In the genomic region with DNA sequence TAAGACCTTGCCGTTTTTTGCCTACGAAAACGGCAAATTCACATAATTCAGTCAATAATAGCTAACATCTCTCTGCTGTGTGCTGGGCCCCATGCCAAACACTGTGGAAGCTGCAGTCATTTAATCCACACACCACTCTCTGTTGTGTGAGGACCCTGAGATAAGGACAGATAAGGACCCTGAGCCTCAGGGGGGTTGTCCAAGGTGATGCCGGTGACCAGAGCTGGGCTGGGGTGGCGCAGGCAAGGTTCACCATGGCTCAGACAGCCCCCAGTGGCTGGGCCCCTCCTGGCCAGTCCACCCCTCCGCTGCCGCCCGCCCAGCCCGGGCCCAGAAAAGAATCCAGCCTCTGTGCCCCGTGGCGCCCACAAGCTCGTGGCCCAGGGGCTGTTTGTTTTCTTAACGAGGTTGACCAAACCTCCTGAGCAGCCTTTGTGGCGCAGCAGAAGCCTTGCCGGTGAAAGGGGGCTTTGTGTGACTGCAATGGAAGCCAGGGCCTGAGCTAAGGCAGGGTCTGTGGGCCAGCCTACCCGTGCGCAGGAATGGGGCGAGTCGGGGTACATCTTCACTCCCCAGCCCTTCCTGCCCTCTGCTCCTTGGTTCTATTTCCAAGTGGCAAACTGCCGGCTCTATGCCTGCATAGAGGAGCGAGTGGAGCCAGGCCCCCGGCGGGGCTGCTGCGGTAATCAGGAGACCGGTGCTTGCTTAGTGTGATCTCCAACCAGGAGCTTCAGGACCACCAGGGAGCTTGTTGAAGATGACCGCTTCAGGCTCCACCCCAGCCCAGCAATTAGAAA, we compare ENCODE assay signal across 1 cellular context.
TF ChIP-seq lines count a peak whose summit lies in the region.

No MANE protein-coding gene starts in this region.

TF ChIP-seq in K562, 482 proteins besides CTCF, POLR2A, EP300 and RAD21 (continued from another document and continues in another):
- TF ChIP-seq RERE (CRISPR knock-in tag; IDR thresholded peaks at IDR 0.05; ENCODE audit: borderline replicate concordance) (no peak), FOXP1 (CRISPR knock-in tag; IDR thresholded peaks at IDR 0.05) (no peak), BRF1 (IDR thresholded peaks at IDR 0.05; ENCODE audit: borderline replicate concordance, extremely low read depth, insufficient read length) (no peak), HDAC6 (IDR thresholded peaks at IDR 0.05; ENCODE audit: low read depth, low read length) (no peak), TBP (optimal IDR thresholded peaks at IDR 0.05; ENCODE audit: low read depth, low read length) (peak; percentile 36), DPF2 (IDR thresholded peaks at IDR 0.05) (peak; percentile 91), ZFP36 (IDR thresholded peaks at IDR 0.05; ENCODE audit: low read depth, low read length, partially characterized antibody) (no peak), RBBP5 (IDR thresholded peaks at IDR 0.05; ENCODE audit: borderline replicate concordance, insufficient read depth, low read length, poor library complexity, severe bottlenecking) (no peak), MITF (IDR thresholded peaks at IDR 0.05) (no peak), TCF3 (CRISPR knock-in tag; IDR thresholded peaks at IDR 0.05) (peak; percentile 71), TGIF2 (CRISPR knock-in tag; IDR thresholded peaks at IDR 0.05) (no peak), NRF1 (conservative IDR thresholded peaks at IDR 0.05 in 1 of 2, IDR thresholded peaks at IDR 0.05 in 1 of 2) (peak in 1 of 2 experiments; percentile 35; a peak in 1 of 4 replicates), SMARCB1 (IDR thresholded peaks at IDR 0.05; ENCODE audit: insufficient read length, low read depth) (no peak), GATAD2B (IDR thresholded peaks at IDR 0.05; ENCODE audit: borderline replicate concordance) (0 out of 2 replicates have a peak, but pooled peaks have one; percentile 51), SMAD1 (IDR thresholded peaks at IDR 0.05; ENCODE audit: low read depth, low read length, partially characterized antibody) (no peak), ZNF695 (CRISPR knock-in tag; IDR thresholded peaks at IDR 0.05) (no peak), HCFC1 (IDR thresholded peaks at IDR 0.05; ENCODE audit: low read depth, low read length) (no peak), ZNF766 (CRISPR knock-in tag; conservative IDR thresholded peaks at IDR 0.05) (no peak), MTF1 (CRISPR knock-in tag; IDR thresholded peaks at IDR 0.05; ENCODE audit: borderline replicate concordance) (no peak), NCOA2 (IDR thresholded peaks at IDR 0.05; ENCODE audit: partially characterized antibody in 2 of 2) (peak in 1 of 2 experiments; percentile 45)
- TF ChIP-seq, protein P1, sequence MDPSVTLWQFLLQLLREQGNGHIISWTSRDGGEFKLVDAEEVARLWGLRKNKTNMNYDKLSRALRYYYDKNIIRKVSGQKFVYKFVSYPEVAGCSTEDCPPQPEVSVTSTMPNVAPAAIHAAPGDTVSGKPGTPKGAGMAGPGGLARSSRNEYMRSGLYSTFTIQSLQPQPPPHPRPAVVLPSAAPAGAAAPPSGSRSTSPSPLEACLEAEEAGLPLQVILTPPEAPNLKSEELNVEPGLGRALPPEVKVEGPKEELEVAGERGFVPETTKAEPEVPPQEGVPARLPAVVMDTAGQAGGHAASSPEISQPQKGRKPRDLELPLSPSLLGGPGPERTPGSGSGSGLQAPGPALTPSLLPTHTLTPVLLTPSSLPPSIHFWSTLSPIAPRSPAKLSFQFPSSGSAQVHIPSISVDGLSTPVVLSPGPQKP (CRISPR knock-in tag; IDR thresholded peaks at IDR 0.05) = no peak
- TF ChIP-seq, protein P2, sequence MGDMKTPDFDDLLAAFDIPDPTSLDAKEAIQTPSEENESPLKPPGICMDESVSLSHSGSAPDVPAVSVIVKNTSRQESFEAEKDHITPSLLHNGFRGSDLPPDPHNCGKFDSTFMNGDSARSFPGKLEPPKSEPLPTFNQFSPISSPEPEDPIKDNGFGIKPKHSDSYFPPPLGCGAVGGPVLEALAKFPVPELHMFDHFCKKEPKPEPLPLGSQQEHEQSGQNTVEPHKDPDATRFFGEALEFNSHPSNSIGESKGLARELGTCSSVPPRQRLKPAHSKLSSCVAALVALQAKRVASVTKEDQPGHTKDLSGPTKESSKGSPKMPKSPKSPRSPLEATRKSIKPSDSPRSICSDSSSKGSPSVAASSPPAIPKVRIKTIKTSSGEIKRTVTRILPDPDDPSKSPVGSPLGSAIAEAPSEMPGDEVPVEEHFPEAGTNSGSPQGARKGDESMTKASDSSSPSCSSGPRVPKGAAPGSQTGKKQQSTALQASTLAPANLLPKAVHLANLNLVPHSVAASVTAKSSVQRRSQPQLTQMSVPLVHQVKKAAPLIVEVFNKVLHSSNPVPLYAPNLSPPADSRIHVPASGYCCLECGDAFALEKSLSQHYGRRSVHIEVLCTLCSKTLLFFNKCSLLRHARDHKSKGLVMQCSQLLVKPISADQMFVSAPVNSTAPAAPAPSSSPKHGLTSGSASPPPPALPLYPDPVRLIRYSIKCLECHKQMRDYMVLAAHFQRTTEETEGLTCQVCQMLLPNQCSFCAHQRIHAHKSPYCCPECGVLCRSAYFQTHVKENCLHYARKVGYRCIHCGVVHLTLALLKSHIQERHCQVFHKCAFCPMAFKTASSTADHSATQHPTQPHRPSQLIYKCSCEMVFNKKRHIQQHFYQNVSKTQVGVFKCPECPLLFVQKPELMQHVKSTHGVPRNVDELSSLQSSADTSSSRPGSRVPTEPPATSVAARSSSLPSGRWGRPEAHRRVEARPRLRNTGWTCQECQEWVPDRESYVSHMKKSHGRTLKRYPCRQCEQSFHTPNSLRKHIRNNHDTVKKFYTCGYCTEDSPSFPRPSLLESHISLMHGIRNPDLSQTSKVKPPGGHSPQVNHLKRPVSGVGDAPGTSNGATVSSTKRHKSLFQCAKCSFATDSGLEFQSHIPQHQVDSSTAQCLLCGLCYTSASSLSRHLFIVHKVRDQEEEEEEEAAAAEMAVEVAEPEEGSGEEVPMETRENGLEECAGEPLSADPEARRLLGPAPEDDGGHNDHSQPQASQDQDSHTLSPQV (IDR thresholded peaks at IDR 0.05) = peak; percentile 64; the same call in 1 of the 2 replicates
- TF ChIP-seq, protein P3, sequence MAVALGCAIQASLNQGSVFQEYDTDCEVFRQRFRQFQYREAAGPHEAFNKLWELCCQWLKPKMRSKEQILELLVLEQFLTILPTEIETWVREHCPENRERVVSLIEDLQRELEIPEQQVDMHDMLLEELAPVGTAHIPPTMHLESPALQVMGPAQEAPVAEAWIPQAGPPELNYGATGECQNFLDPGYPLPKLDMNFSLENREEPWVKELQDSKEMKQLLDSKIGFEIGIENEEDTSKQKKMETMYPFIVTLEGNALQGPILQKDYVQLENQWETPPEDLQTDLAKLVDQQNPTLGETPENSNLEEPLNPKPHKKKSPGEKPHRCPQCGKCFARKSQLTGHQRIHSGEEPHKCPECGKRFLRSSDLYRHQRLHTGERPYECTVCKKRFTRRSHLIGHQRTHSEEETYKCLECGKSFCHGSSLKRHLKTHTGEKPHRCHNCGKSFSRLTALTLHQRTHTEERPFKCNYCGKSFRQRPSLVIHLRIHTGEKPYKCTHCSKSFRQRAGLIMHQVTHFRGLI (CRISPR knock-in tag; IDR thresholded peaks at IDR 0.05) = no peak
- TF ChIP-seq, protein P4, sequence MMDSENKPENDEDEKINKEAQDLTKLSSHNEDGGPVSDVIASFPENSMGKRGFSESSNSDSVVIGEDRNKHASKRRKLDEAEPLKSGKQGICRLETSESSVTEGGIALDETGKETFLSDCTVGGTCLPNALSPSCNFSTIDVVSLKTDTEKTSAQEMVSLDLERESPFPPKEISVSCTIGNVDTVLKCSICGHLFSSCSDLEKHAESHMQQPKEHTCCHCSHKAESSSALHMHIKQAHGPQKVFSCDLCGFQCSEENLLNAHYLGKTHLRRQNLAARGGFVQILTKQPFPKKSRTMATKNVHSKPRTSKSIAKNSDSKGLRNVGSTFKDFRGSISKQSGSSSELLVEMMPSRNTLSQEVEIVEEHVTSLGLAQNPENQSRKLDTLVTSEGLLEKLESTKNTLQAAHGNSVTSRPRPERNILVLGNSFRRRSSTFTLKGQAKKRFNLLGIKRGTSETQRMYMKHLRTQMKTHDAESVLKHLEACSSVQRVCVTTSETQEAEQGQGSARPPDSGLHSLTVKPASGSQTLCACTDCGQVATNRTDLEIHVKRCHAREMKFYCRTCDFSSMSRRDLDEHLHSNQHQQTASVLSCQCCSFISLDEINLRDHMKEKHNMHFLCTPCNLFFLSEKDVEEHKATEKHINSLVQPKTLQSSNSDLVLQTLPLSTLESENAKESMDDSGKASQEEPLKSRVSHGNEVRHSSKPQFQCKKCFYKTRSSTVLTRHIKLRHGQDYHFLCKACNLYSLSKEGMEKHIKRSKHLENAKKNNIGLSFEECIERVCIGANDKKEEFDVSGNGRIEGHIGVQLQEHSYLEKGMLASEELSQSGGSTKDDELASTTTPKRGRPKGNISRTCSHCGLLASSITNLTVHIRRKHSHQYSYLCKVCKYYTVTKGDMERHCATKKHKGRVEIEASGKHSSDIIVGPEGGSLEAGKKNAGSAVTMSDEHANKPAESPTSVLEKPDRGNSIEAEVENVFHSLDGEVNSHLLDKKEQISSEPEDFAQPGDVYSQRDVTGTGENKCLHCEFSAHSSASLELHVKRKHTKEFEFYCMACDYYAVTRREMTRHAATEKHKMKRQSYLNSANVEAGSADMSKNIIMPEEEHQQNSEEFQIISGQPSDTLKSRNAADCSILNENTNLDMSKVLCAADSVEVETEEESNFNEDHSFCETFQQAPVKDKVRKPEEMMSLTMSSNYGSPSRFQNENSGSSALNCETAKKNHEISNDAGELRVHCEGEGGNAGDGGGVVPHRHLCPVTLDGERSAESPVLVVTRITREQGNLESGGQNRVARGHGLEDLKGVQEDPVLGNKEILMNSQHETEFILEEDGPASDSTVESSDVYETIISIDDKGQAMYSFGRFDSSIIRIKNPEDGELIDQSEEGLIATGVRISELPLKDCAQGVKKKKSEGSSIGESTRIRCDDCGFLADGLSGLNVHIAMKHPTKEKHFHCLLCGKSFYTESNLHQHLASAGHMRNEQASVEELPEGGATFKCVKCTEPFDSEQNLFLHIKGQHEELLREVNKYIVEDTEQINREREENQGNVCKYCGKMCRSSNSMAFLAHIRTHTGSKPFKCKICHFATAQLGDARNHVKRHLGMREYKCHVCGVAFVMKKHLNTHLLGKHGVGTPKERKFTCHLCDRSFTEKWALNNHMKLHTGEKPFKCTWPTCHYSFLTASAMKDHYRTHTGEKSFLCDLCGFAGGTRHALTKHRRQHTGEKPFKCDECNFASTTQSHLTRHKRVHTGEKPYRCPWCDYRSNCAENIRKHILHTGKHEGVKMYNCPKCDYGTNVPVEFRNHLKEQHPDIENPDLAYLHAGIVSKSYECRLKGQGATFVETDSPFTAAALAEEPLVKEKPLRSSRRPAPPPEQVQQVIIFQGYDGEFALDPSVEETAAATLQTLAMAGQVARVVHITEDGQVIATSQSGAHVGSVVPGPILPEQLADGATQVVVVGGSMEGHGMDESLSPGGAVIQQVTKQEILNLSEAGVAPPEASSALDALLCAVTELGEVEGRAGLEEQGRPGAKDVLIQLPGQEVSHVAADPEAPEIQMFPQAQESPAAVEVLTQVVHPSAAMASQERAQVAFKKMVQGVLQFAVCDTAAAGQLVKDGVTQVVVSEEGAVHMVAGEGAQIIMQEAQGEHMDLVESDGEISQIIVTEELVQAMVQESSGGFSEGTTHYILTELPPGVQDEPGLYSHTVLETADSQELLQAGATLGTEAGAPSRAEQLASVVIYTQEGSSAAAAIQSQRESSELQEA (IDR thresholded peaks at IDR 0.05; ENCODE audit: low read depth) = no peak
